4 cellular contexts compared by ENCODE assay signal in the genomic region with DNA sequence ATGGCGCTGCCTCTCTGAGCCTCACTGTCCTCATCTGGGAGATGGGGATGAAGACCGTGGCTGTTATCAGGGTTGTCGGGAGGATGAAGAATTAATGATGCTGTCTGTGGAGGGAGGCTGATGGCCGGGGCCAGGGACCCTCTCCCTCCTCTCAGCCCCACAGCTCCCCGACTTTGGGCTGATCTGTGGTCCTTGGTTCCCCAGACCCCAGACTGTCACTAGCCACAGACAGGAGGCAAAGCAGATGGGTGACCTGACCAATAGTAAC. TPM values are rescaled to one million over a fixed set of nuclear protein-coding genes. Genes with fewer than 3 reads are reported as not detected.
"Had no signal": no experiment of that assay in that cellular context is flagged by ENCODE, and none has a peak within 500 bp of the region (broad histone marks: within the 10 kb centered on the region; RNA-seq: fewer than 3 reads in every experiment).

No MANE protein-coding gene starts in this region.

RNA-seq across cellular contexts. Expression of gene BMP8B, which starts 1.6 kb away (rescaled TPM):
- total RNA-seq: ascending aorta, cardiac muscle cell, fibroblast of lung had no signal

RNA-seq across cellular contexts. Expression of gene OXCT2, which starts 15.9 kb away (rescaled TPM):
- total RNA-seq: ascending aorta had no signal
- polyA plus RNA-seq: cardiac muscle cell, keratinocyte had no signal
